ENCODE assay signal across 3 cellular contexts in the genomic region with DNA sequence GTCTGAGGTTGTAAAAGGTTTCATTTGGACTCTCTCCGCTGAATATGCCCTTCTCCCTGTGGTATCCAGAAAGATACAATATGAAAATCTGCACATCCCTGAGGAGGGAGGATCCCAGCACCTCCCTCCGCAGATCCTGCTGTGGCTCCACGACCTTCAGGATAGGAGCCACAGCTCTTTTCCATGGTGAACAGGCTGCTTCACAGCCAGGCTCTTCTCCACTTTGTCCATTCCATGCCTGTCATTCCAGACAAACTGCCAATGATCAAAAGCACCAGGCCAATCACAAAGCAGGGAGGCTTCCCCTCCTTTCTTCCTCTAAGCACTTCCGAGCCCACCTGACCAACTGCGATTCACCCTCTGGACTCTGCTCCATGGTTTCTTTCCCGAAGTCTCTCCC.
TF ChIP-seq lines count a peak whose summit lies in the region.

No MANE protein-coding gene starts in this region.

TF ChIP-seq in SK-N-SH, 30 proteins besides CTCF, POLR2A, EP300 and RAD21:
- TF ChIP-seq CHD2 (IDR thresholded peaks at IDR 0.05; ENCODE audit: low read length, partially characterized antibody) (no peak), ELF1 (IDR thresholded peaks at IDR 0.05) (no peak), RXRA (IDR thresholded peaks at IDR 0.05; ENCODE audit: borderline replicate concordance, low read depth) (no peak), TAF1 (IDR thresholded peaks at IDR 0.05; ENCODE audit: borderline replicate concordance, low read depth, low read length) (no peak), RFX5 (IDR thresholded peaks at IDR 0.05; ENCODE audit: low read length) (no peak), NFIC (IDR thresholded peaks at IDR 0.05; ENCODE audit: borderline replicate concordance) (no peak), RCOR1 (IDR thresholded peaks at IDR 0.05; ENCODE audit: low read length) (no peak), EZH2phosphoT487 (IDR thresholded peaks at IDR 0.05; ENCODE audit: borderline replicate concordance, low read depth) (no peak)
- TF ChIP-seq, protein P1, sequence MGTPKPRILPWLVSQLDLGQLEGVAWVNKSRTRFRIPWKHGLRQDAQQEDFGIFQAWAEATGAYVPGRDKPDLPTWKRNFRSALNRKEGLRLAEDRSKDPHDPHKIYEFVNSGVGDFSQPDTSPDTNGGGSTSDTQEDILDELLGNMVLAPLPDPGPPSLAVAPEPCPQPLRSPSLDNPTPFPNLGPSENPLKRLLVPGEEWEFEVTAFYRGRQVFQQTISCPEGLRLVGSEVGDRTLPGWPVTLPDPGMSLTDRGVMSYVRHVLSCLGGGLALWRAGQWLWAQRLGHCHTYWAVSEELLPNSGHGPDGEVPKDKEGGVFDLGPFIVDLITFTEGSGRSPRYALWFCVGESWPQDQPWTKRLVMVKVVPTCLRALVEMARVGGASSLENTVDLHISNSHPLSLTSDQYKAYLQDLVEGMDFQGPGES (IDR thresholded peaks at IDR 0.05; ENCODE audit: low read depth, low read length), result no peak
- TF ChIP-seq, protein P2, sequence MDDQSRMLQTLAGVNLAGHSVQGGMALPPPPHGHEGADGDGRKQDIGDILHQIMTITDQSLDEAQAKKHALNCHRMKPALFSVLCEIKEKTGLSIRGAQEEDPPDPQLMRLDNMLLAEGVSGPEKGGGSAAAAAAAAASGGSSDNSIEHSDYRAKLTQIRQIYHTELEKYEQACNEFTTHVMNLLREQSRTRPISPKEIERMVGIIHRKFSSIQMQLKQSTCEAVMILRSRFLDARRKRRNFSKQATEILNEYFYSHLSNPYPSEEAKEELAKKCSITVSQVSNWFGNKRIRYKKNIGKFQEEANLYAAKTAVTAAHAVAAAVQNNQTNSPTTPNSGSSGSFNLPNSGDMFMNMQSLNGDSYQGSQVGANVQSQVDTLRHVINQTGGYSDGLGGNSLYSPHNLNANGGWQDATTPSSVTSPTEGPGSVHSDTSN (IDR thresholded peaks at IDR 0.05), result no peak

TF ChIP-seq in SK-N-SH treated with all-trans-retinoic acid at 6 μM for 48 hours, 23 proteins besides CTCF, POLR2A, EP300 and RAD21:
- TF ChIP-seq ZC3H10 (CRISPR knock-in tag; IDR thresholded peaks at IDR 0.05) (no peak), ISL1 (CRISPR knock-in tag; IDR thresholded peaks at IDR 0.05) (no peak), ESRRG (CRISPR knock-in tag; IDR thresholded peaks at IDR 0.05) (no peak), ZFP3 (CRISPR knock-in tag; IDR thresholded peaks at IDR 0.05) (no peak), SNAI2 (CRISPR knock-in tag; IDR thresholded peaks at IDR 0.05) (no peak)
- TF ChIP-seq, protein P3, sequence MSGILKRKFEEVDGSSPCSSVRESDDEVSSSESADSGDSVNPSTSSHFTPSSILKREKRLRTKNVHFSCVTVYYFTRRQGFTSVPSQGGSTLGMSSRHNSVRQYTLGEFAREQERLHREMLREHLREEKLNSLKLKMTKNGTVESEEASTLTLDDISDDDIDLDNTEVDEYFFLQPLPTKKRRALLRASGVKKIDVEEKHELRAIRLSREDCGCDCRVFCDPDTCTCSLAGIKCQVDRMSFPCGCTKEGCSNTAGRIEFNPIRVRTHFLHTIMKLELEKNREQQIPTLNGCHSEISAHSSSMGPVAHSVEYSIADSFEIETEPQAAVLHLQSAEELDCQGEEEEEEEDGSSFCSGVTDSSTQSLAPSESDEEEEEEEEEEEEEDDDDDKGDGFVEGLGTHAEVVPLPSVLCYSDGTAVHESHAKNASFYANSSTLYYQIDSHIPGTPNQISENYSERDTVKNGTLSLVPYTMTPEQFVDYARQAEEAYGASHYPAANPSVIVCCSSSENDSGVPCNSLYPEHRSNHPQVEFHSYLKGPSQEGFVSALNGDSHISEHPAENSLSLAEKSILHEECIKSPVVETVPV (CRISPR knock-in tag; IDR thresholded peaks at IDR 0.05), result no peak
- TF ChIP-seq, protein P4, sequence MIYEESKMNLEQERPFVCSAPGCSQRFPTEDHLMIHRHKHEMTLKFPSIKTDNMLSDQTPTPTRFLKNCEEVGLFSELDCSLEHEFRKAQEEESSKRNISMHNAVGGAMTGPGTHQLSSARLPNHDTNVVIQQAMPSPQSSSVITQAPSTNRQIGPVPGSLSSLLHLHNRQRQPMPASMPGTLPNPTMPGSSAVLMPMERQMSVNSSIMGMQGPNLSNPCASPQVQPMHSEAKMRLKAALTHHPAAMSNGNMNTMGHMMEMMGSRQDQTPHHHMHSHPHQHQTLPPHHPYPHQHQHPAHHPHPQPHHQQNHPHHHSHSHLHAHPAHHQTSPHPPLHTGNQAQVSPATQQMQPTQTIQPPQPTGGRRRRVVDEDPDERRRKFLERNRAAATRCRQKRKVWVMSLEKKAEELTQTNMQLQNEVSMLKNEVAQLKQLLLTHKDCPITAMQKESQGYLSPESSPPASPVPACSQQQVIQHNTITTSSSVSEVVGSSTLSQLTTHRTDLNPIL (CRISPR knock-in tag; IDR thresholded peaks at IDR 0.05; ENCODE audit: low read depth), result no peak

TF ChIP-seq in IMR-90, 13 proteins besides CTCF, POLR2A, EP300 and RAD21:
- no peak for TF ChIP-seq NFE2L2 (IDR thresholded peaks at IDR 0.05; ENCODE audit: low read depth, low read length)
